19 cellular contexts compared by ENCODE assay signal in genomic region chr9:123772967-123773366, GRCh38.
DNase-seq lines count a peak whose midpoint lies in the region; ATAC-seq, FAIRE-seq and TF ChIP-seq lines count a peak whose summit lies in the region.
"Had no signal": no experiment of that assay in that cellular context is flagged by ENCODE, and none has a peak within 500 bp of the region (broad histone marks: within the 10 kb centered on the region; RNA-seq: fewer than 3 reads in every experiment).

No MANE protein-coding gene starts in this region.

- FAIRE-seq in H54 (lab: Jason Lieb, UNC), result peak; percentile 55
- FAIRE-seq: G401.6 had no signal

- H3K27ac Mint-ChIP-seq in brain, result peak overlapping the region in 3 of 5 experiments; percentile 19 to 83 (median 26)
- H3K27ac Mint-ChIP-seq: CD4-positive, alpha-beta T cell; IgD-negative memory B cell had no signal

- no peaks in the 10 kb centered on the region for H3K27me3 Mint-ChIP-seq in brain
- H3K27me3 Mint-ChIP-seq: CD4-positive, alpha-beta T cell; IgD-negative memory B cell had no signal

- TF ChIP-seq POLR2A in H54 (IDR thresholded peaks at IDR 0.05; ENCODE audit: low read depth, low read length) (no peak), NB4 (IDR thresholded peaks at IDR 0.05; ENCODE audit: extremely low read depth, insufficient read length) (no peak)

- no peaks in the 10 kb centered on the region for H3K36me3 Mint-ChIP-seq in brain

- no peaks in the 10 kb centered on the region for H3K9me3 Mint-ChIP-seq in brain
- H3K9me3 Mint-ChIP-seq: CD4-positive, alpha-beta T cell; IgD-negative memory B cell had no signal

- peaks cover 88% of the 10 kb centered on the region for H3K4me1 Mint-ChIP-seq in brain

- H3K4me3 Mint-ChIP-seq in brain, result peak overlapping the region in 2 of 5 experiments; percentile 21 to 47
- H3K4me3 Mint-ChIP-seq: CD4-positive, alpha-beta T cell; IgD-negative memory B cell had no signal

- TF ChIP-seq CTCF in C4-2B (conservative IDR thresholded peaks at IDR 0.05), result no peak
- TF ChIP-seq CTCF in NB4 (IDR thresholded peaks at IDR 0.05; ENCODE audit: low read depth, low read length), result no peak
- TF ChIP-seq CTCF in brain (conservative IDR thresholded peaks at IDR 0.05), result no peak

- peak overlapping the region; percentile 34; the same call in 1 of the 2 replicates for H3K27ac ChIP-seq in C4-2B
- H3K27ac ChIP-seq: SJCRH30 had no signal

- ATAC-seq in GM18502 (IDR thresholded peaks at IDR 0.05; ENCODE audit: poor library complexity, unreplicated experiment) (no peak), GM21576 (IDR thresholded peaks at IDR 0.05; ENCODE audit: unreplicated experiment) (no peak)

- H3K4me3 ChIP-seq in NB4 (ENCODE audit: low read depth, low read length), result no peak overlapping the region
- H3K4me3 ChIP-seq: MG63, SJCRH30 had no signal

- no peak for DNase-seq in H54 (ENCODE audit: insufficient read length, low spot score)
- DNase-seq in NB4 (ENCODE audit: low read depth), result peak; percentile 17
- DNase-seq in EL, result no peak
- DNase-seq: CD4-positive, alpha-beta T cell; COR-L47; DMS153; MG63; NCI-H1105 treated with DMSO at 0.1 percent for 48 hours; NCI-H1694; NCI-H2081 treated with DMSO at 0.1 percent for 48 hours; NCI-H524 treated with DMSO at 0.1 percent for 48 hours; SJCRH30; T-helper 1 cell had no signal
